Comparison of ENCODE assay signal across 8 cellular contexts in genomic region chr21:44024895-44025353, GRCh38. TPM values are rescaled to one million over a fixed set of nuclear protein-coding genes. Genes with fewer than 3 reads are reported as not detected.
A peak's percentile ranks its signal among the peaks of the same experiment; 100 is the strongest.
DNase-seq lines count a peak whose midpoint lies in the region; ATAC-seq and TF ChIP-seq lines count a peak whose summit lies in the region.

No MANE protein-coding gene starts in this region.

- H3K27ac Mint-ChIP-seq in HFFc6 = peak overlapping the region; percentile 80
- H3K27ac Mint-ChIP-seq in activated T-helper 1 cell treated with anti-CD3 and anti-CD28 coated beads, Interleukin-12 subunit alpha, Interleukin-12 subunit beta, Interleukin-2, Interleukin-4 antibody, amounts not matched to agents 30 ng/mL and 10 ng/mL and 1 ng/mL, durations not matched to agents 14 hours and 24 hours and 36 hours = peak overlapping the region; percentile 87

- peaks cover 6% of the 10 kb centered on the region for H3K4me1 ChIP-seq in rectal smooth muscle tissue (ENCODE audit: control insufficient read depth, insufficient read depth, low read length)

- no peaks in the 10 kb centered on the region; the same call in 1 of the 2 replicates for H3K36me3 Mint-ChIP-seq in HFFc6 (ENCODE audit: low read depth)
- H3K36me3 Mint-ChIP-seq in activated T-helper 1 cell treated with anti-CD3 and anti-CD28 coated beads, Interleukin-12 subunit alpha, Interleukin-12 subunit beta, Interleukin-2, Interleukin-4 antibody, amounts not matched to agents 30 ng/mL and 10 ng/mL and 1 ng/mL, durations not matched to agents 14 hours and 24 hours and 36 hours (ENCODE audit: low read depth) = peaks cover 13% of the 10 kb centered on the region

- no peak overlapping the region for H3K4me3 ChIP-seq in rectal smooth muscle tissue (ENCODE audit: low read length)

- peak overlapping the region; percentile 44 for H3K27ac ChIP-seq in rectal smooth muscle tissue (ENCODE audit: low read depth, low read length)

- H3K27me3 Mint-ChIP-seq in HFFc6 (ENCODE audit: insufficient read depth) = no peaks in the 10 kb centered on the region
- no peaks in the 10 kb centered on the region for H3K27me3 Mint-ChIP-seq in activated T-helper 1 cell treated with anti-CD3 and anti-CD28 coated beads, Interleukin-12 subunit alpha, Interleukin-12 subunit beta, Interleukin-2, Interleukin-4 antibody, amounts not matched to agents 30 ng/mL and 10 ng/mL and 1 ng/mL, durations not matched to agents 14 hours and 24 hours and 36 hours (ENCODE audit: insufficient read depth)

- no peaks in the 10 kb centered on the region for H3K36me3 ChIP-seq in rectal smooth muscle tissue (ENCODE audit: control insufficient read depth, insufficient read depth, low read length)

- no peak overlapping the region for H3K9ac ChIP-seq in rectal smooth muscle tissue (ENCODE audit: low read length)

- H3K4me1 Mint-ChIP-seq in HFFc6 (ENCODE audit: low read depth) = peaks cover 43% of the 10 kb centered on the region
- H3K4me1 Mint-ChIP-seq in activated T-helper 1 cell treated with anti-CD3 and anti-CD28 coated beads, Interleukin-12 subunit alpha, Interleukin-12 subunit beta, Interleukin-2, Interleukin-4 antibody, amounts not matched to agents 30 ng/mL and 10 ng/mL and 1 ng/mL, durations not matched to agents 14 hours and 24 hours and 36 hours (ENCODE audit: low read depth) = peaks cover 61% of the 10 kb centered on the region

- no peak for ATAC-seq in GM18519 (IDR thresholded peaks at IDR 0.05; ENCODE audit: low FRiP score, unreplicated experiment)
- ATAC-seq in HG03280 (IDR thresholded peaks at IDR 0.05; ENCODE audit: unreplicated experiment) = no peak
- ATAC-seq in HG03457 (IDR thresholded peaks at IDR 0.05; ENCODE audit: unreplicated experiment) = no peak
- ATAC-seq in GM21381 (IDR thresholded peaks at IDR 0.05; ENCODE audit: unreplicated experiment) = no peak

- intact Hi-C loops in activated T-helper 1 cell treated with anti-CD3 and anti-CD28 coated beads, Interleukin-12 subunit alpha, Interleukin-12 subunit beta, Interleukin-2, Interleukin-4 antibody, amounts not matched to agents 30 ng/mL and 10 ng/mL and 1 ng/mL, durations not matched to agents 14 hours and 24 hours and 36 hours (cut with micrococcal nuclease) = loop anchor here (1.0 to 2.0 kb wide), 4 partner anchors 11 to 60 kb away; no protein-coding TSS in a partner anchor

- no peak for DNase-seq in HFFc6
- DNase-seq in activated T-helper 1 cell treated with anti-CD3 and anti-CD28 coated beads, Interleukin-12 subunit alpha, Interleukin-12 subunit beta, Interleukin-2, Interleukin-4 antibody, amounts not matched to agents 30 ng/mL and 10 ng/mL and 1 ng/mL, durations not matched to agents 14 hours and 24 hours and 36 hours (ENCODE audit: low spot score) = no peak
- DNase-seq in glomerular visceral epithelial cell (ENCODE audit: extremely low spot score) = peak; percentile 57

- TF ChIP-seq CTCF in HFFc6 (IDR thresholded peaks at IDR 0.05) = no peak

- no peaks in the 10 kb centered on the region for H3K27me3 ChIP-seq in rectal smooth muscle tissue (ENCODE audit: control insufficient read depth, insufficient read depth, low read length)

- peak overlapping the region; percentile 30 for H3K4me3 Mint-ChIP-seq in HFFc6
- H3K4me3 Mint-ChIP-seq in activated T-helper 1 cell treated with anti-CD3 and anti-CD28 coated beads, Interleukin-12 subunit alpha, Interleukin-12 subunit beta, Interleukin-2, Interleukin-4 antibody, amounts not matched to agents 30 ng/mL and 10 ng/mL and 1 ng/mL, durations not matched to agents 14 hours and 24 hours and 36 hours = peak overlapping the region; percentile 15

- H3K9me3 Mint-ChIP-seq in HFFc6 = no peaks in the 10 kb centered on the region
- no peaks in the 10 kb centered on the region for H3K9me3 Mint-ChIP-seq in activated T-helper 1 cell treated with anti-CD3 and anti-CD28 coated beads, Interleukin-12 subunit alpha, Interleukin-12 subunit beta, Interleukin-2, Interleukin-4 antibody, amounts not matched to agents 30 ng/mL and 10 ng/mL and 1 ng/mL, durations not matched to agents 14 hours and 24 hours and 36 hours

RNA-seq across cellular contexts. Expression of gene TRAPPC10, which starts 12.8 kb away (rescaled TPM):
- total RNA-seq in HFFc6 (2021; fragmentation: NEBNext Ultra II Directional; extraction: Animal tissue kit (Norgen Biotek cat#: 25700)) = 10 to 100 TPM; 24.1 to 29.4 (median 27.7) TPM
- 85.5 and 95.3 TPM in 2 replicates for total RNA-seq in activated T-helper 1 cell treated with anti-CD3 and anti-CD28 coated beads, Interleukin-12 subunit alpha, Interleukin-12 subunit beta, Interleukin-2, Interleukin-4 antibody, amounts not matched to agents 30 ng/mL and 10 ng/mL and 1 ng/mL, durations not matched to agents 14 hours and 24 hours and 36 hours
